Comparison of ENCODE assay signal across 21 cellular contexts in the genomic region with DNA sequence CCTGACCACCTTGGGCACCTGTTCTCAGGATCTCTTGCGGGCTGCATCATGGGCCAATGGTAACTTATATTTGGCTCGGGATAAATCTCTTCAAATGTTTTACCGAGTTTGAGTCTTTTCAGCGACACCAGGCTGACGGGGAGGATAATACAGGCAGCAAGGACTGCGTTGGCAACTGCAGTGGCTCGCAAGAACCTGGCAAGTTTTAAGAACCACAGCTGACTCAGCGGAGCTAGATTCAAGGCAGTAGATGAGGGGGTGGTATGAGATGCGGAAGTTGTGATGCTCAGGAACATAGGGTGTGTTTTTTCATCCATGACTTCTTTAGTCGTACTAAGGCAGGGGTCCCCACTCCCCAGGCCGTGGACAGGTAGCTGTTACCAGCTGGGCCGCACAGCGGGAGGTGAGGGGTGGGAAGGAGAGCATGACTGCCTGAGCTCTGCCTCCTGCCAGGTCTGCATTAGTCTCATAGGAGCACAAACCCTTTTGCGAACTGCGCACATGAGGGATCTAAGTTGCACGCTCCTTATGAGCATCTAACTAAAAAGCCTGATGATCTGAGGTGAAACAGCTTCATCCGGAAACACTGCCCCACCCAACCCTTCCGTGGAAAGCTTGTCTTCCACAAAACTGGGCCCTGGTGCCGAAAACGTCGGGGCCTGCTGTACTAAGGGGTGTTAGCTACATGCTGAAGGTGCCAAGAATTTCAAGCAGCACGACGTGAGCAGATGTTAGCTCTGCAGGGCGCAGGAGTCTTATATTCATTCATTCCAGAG. TPM values are rescaled to one million over a fixed set of nuclear protein-coding genes. Genes with fewer than 3 reads are reported as not detected.
DNase-seq lines count a peak whose midpoint lies in the region; ATAC-seq and TF ChIP-seq lines count a peak whose summit lies in the region.
"Had no signal": no experiment of that assay in that cellular context is flagged by ENCODE, and none has a peak within 500 bp of the region (broad histone marks: within the 10 kb centered on the region; RNA-seq: fewer than 3 reads in every experiment).

No MANE protein-coding gene starts in this region.

- H3K27me3 ChIP-seq in GM23338 (ENCODE audit: insufficient read depth): no peaks in the 10 kb centered on the region

- H4K20me1 ChIP-seq in GM23338 (replicated peaks; ENCODE audit: insufficient read depth): no peaks in the 10 kb centered on the region

- H3K36me3 ChIP-seq in GM23338 (ENCODE audit: insufficient read depth): no peaks in the 10 kb centered on the region

- no TSS peak for BruUV-seq in Calu3 (replicated peaks; lab: Mats Ljungman, UMichigan)

- H3K4me1 Mint-ChIP-seq in GM23338 (peaks cover 13% of the 10 kb centered on the region), Calu3 (ENCODE audit: low read depth, unreplicated experiment) (no peaks in the 10 kb centered on the region)

- H3K9me3 Mint-ChIP-seq in GM23338: no peaks in the 10 kb centered on the region; the same call in 2 of the 3 replicates
- peaks cover 4% of the 10 kb centered on the region for H3K9me3 Mint-ChIP-seq in Calu3 (ENCODE audit: low read depth, unreplicated experiment)

- H3K36me3 Mint-ChIP-seq in GM23338 (ENCODE audit: low read depth) (no peaks in the 10 kb centered on the region), Calu3 (ENCODE audit: insufficient read depth, unreplicated experiment) (no peaks in the 10 kb centered on the region)

- peak overlapping the region; percentile 38; the same call in 1 of the 2 replicates for H2AFZ ChIP-seq in GM23338

- peaks cover 10% of the 10 kb centered on the region; the same call in 1 of the 2 replicates for H3K4me1 ChIP-seq in GM23338 (ENCODE audit: insufficient read depth)
- H3K4me1 ChIP-seq: A549 had no signal

- no peaks in the 10 kb centered on the region for H3K9me2 ChIP-seq in GM23338 (ENCODE audit: insufficient read depth)

- no peak overlapping the region for H3K4me3 Mint-ChIP-seq in GM23338
- H3K4me3 Mint-ChIP-seq in Calu3 (ENCODE audit: low read depth, unreplicated experiment): no peak overlapping the region

- H3K4me3 ChIP-seq in GM23338: no peak overlapping the region
- H3K4me3 ChIP-seq: A549 had no signal

- no peak for ATAC-seq in GM23338
- ATAC-seq: A549, HCT116, PC-3, SK-N-SH treated with all-trans-retinoic acid at 6 μM for 48 hours had no signal

- CTCF ChIA-PET in Calu3 (lab: Charles Lee): interaction anchor here (0.7 kb wide), 1 partner anchor 12 kb away, joined by 3 read pairs; no protein-coding TSS in a partner anchor

- H3K27me3 Mint-ChIP-seq in GM23338 (ENCODE audit: insufficient read depth, low read depth, poor library complexity) (peaks cover 1% of the 10 kb centered on the region), Calu3 (ENCODE audit: unreplicated experiment) (peaks cover 74% of the 10 kb centered on the region)

- H3K27ac ChIP-seq in GM23338 (ENCODE audit: low read depth) (no peak overlapping the region), VCaP (peak overlapping the region; percentile 33)
- H3K27ac ChIP-seq: A549, C4-2B, RWPE1 had no signal

- TF ChIP-seq CTCF in GM23338 (conservative IDR thresholded peaks at IDR 0.05; ENCODE audit: low read depth in 2 of 2) (no peak), VCaP (conservative IDR thresholded peaks at IDR 0.05) (no peak), Calu3 (IDR thresholded peaks at IDR 0.05; ENCODE audit: unreplicated experiment) (no peak)

- no peaks in the 10 kb centered on the region for H3K79me2 ChIP-seq in GM23338 (replicated peaks; ENCODE audit: insufficient read depth)

- intact Hi-C loops in Calu3 (cut with micrococcal nuclease; ENCODE audit: unreplicated experiment): no loop called here

- H3K27ac Mint-ChIP-seq in GM23338: no peak overlapping the region
- H3K27ac Mint-ChIP-seq in Calu3 (ENCODE audit: unreplicated experiment): no peak overlapping the region

- no peak overlapping the region for H3K4me2 ChIP-seq in GM23338
- H3K4me2 ChIP-seq: A549 had no signal

- H3F3A ChIP-seq in GM23338 (replicated peaks; ENCODE audit: low read depth): no peaks in the 10 kb centered on the region

- DNase-seq in Ammon's horn (ENCODE audit: low spot score) (peak; percentile 43), GM23338 (ENCODE audit: low spot score) (no peak), occipital lobe (lab: John Stamatoyannopoulos, UW) (peak; percentile 48), Calu3 (no peak), NCI-H748 treated with DMSO at 0.1 percent for 48 hours (lab: John Stamatoyannopoulos, UW) (no peak), dedifferentiated amniotic fluid mesenchymal stem cell (ENCODE audit: extremely low spot score) (no peak), NCI-H774 (lab: John Stamatoyannopoulos, UW) (no peak)
- DNase-seq: IMR-90, Karpas-422, MM.1S, NCI-H1092, NCI-H1436 treated with DMSO at 0.1 percent for 48 hours, NCI-H2029, PC-3, SIG-M5 had no signal

TF ChIP-seq in GM23338, 12 proteins besides CTCF, POLR2A, EP300 and RAD21 (continues in another document):
- TF ChIP-seq, protein P1, sequence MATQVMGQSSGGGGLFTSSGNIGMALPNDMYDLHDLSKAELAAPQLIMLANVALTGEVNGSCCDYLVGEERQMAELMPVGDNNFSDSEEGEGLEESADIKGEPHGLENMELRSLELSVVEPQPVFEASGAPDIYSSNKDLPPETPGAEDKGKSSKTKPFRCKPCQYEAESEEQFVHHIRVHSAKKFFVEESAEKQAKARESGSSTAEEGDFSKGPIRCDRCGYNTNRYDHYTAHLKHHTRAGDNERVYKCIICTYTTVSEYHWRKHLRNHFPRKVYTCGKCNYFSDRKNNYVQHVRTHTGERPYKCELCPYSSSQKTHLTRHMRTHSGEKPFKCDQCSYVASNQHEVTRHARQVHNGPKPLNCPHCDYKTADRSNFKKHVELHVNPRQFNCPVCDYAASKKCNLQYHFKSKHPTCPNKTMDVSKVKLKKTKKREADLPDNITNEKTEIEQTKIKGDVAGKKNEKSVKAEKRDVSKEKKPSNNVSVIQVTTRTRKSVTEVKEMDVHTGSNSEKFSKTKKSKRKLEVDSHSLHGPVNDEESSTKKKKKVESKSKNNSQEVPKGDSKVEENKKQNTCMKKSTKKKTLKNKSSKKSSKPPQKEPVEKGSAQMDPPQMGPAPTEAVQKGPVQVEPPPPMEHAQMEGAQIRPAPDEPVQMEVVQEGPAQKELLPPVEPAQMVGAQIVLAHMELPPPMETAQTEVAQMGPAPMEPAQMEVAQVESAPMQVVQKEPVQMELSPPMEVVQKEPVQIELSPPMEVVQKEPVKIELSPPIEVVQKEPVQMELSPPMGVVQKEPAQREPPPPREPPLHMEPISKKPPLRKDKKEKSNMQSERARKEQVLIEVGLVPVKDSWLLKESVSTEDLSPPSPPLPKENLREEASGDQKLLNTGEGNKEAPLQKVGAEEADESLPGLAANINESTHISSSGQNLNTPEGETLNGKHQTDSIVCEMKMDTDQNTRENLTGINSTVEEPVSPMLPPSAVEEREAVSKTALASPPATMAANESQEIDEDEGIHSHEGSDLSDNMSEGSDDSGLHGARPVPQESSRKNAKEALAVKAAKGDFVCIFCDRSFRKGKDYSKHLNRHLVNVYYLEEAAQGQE (IDR thresholded peaks at IDR 0.05; ENCODE audit: unreplicated experiment): no peak
- TF ChIP-seq POLR2AphosphoS5 (IDR thresholded peaks at IDR 0.05; ENCODE audit: low read depth): no peak
- no peak for TF ChIP-seq NANOG (IDR thresholded peaks at IDR 0.05; ENCODE audit: borderline replicate concordance)
- TF ChIP-seq JUNB (IDR thresholded peaks at IDR 0.05; ENCODE audit: unreplicated experiment): no peak
- no peak for TF ChIP-seq EZH2 (IDR thresholded peaks at IDR 0.05; ENCODE audit: low read depth, unreplicated experiment)
- no peak for TF ChIP-seq CREB1 (CRISPR knock-in tag; IDR thresholded peaks at IDR 0.05; ENCODE audit: low read depth)
- TF ChIP-seq, protein P2, sequence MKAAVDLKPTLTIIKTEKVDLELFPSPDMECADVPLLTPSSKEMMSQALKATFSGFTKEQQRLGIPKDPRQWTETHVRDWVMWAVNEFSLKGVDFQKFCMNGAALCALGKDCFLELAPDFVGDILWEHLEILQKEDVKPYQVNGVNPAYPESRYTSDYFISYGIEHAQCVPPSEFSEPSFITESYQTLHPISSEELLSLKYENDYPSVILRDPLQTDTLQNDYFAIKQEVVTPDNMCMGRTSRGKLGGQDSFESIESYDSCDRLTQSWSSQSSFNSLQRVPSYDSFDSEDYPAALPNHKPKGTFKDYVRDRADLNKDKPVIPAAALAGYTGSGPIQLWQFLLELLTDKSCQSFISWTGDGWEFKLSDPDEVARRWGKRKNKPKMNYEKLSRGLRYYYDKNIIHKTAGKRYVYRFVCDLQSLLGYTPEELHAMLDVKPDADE (IDR thresholded peaks at IDR 0.05): no peak
- TF ChIP-seq STAT1 (IDR thresholded peaks at IDR 0.05; ENCODE audit: unreplicated experiment): no peak
- TF ChIP-seq EZH2phosphoT487 (IDR thresholded peaks at IDR 0.05; ENCODE audit: unreplicated experiment): no peak

RNA-seq across cellular contexts. Expression of a gene that starts 6.4 kb away (rescaled TPM):
- 41.5 and 44.8 TPM in 2 replicates for total RNA-seq in GM23338 (2014; rRNA removed; shearing (Covaris generic))
- polyA plus RNA-seq in GM23338 (2016; fragmentation: Nextera tagmentation; extraction: Ambion mirVana): 13.1 and 14.1 TPM in 2 replicates
- total RNA-seq in occipital lobe: 41.8 TPM
- total RNA-seq in Calu3 (2022): 0.22 TPM in 1 of 2 replicates, not detected in the other

Comparison
In these comparisons a context has a peak if more than half of its experiments do, and no peak if none do; other contexts are left out.
1. DNase-seq: peak in Ammon's horn (single experiment) and occipital lobe (single experiment); none in GM23338 (single experiment), Calu3 (single experiment), NCI-H748 treated with DMSO at 0.1 percent for 48 hours (single experiment), dedifferentiated amniotic fluid mesenchymal stem cell (single experiment) and NCI-H774 (single experiment).
2. RNA of a gene that starts 6.4 kb away (total RNA-seq): 41.8 TPM in occipital lobe (single experiment) and 41.5 to 44.8 TPM in GM23338; 0.22 TPM in Calu3; every median in the first group is over 10 times any median in the second.